ENCODE assay signal across 8 cellular contexts in the genomic region with DNA sequence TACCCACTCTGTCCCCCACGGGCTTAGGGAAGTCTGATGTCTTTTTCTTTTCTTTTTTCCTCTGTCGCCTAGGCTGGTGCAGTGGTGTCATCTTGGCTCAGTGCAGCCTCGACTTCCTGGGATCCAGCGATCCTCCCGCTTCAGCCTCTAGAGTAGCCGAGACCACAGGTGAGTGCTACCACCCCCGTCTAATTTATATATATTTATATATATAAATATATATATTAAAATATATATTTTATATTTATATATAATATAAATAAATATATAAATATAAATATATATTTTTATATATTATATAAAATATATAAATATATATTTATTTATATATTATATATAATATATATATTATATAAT. TPM values are rescaled to one million over a fixed set of nuclear protein-coding genes. Genes with fewer than 3 reads are reported as not detected.
A peak's percentile ranks its signal among the peaks of the same experiment; 100 is the strongest.
DNase-seq lines count a peak whose midpoint lies in the region; ATAC-seq and TF ChIP-seq lines count a peak whose summit lies in the region.

No MANE protein-coding gene starts in this region.

- peaks cover 7% of the 10 kb centered on the region for H3K36me3 ChIP-seq in CD4-positive, CD25-positive, alpha-beta regulatory T cell (ENCODE audit: control insufficient read depth, insufficient read depth, low read length)
- no peaks in the 10 kb centered on the region for H3K36me3 ChIP-seq in MM.1S (replicated peaks; ENCODE audit: insufficient read depth, low read length)
- no peaks in the 10 kb centered on the region for H3K36me3 ChIP-seq in effector memory CD4-positive, alpha-beta T cell (ENCODE audit: control insufficient read depth, insufficient read depth, low read length)
- H3K36me3 ChIP-seq in neural progenitor cell: no peaks in the 10 kb centered on the region

- H2AFZ ChIP-seq in MM.1S (ENCODE audit: low read length): peak overlapping the region; percentile 76; the same call in 1 of the 2 replicates
- peak overlapping the region; percentile 68 for H2AFZ ChIP-seq in neural progenitor cell (replicated peaks)

- peak overlapping the region; percentile 78 for H3K4me2 ChIP-seq in MM.1S (ENCODE audit: low read depth, low read length)
- H3K4me2 ChIP-seq in neural progenitor cell: peak overlapping the region; percentile 74

- no peaks in the 10 kb centered on the region for H4K20me1 ChIP-seq in MM.1S (ENCODE audit: insufficient read depth, low read length)
- H4K20me1 ChIP-seq in neural progenitor cell (ENCODE audit: low read depth): peaks cover 73% of the 10 kb centered on the region

- intact Hi-C loops in left colon (cut with DNase I, micrococcal nuclease): loop anchor here in 1 of 2 donors (10.0 kb wide), 1 partner anchor 49 kb away; no protein-coding TSS in a partner anchor

- H3K4me1 ChIP-seq in CD4-positive, CD25-positive, alpha-beta regulatory T cell (ENCODE audit: control insufficient read depth, insufficient read depth, low read length, poor library complexity, severe bottlenecking): peaks cover 30% of the 10 kb centered on the region
- no peaks in the 10 kb centered on the region for H3K4me1 ChIP-seq in MM.1S (ENCODE audit: low read length)
- peaks cover 10% of the 10 kb centered on the region for H3K4me1 ChIP-seq in effector memory CD4-positive, alpha-beta T cell (ENCODE audit: control insufficient read depth, insufficient read depth, low read length, poor library complexity, severe bottlenecking)
- H3K4me1 ChIP-seq in neural progenitor cell: peaks cover 20% of the 10 kb centered on the region

- ATAC-seq in CD4-positive, CD25-positive, alpha-beta regulatory T cell (ENCODE audit: low read depth in 2 of 2): no peak
- ATAC-seq in HG03175 (IDR thresholded peaks at IDR 0.05; ENCODE audit: unreplicated experiment) (no peak), left colon (no peak)

- peaks cover 17% of the 10 kb centered on the region for H3K27me3 Mint-ChIP-seq in CD4-positive, CD25-positive, alpha-beta regulatory T cell
- H3K27me3 Mint-ChIP-seq in neural progenitor cell (ENCODE audit: insufficient read depth, low read depth): peaks cover 69% of the 10 kb centered on the region

- H3K36me3 Mint-ChIP-seq in CD4-positive, CD25-positive, alpha-beta regulatory T cell: peaks cover 12% of the 10 kb centered on the region
- H3K36me3 Mint-ChIP-seq in neural progenitor cell: peaks cover 1% of the 10 kb centered on the region

- DNase-seq in CD4-positive, CD25-positive, alpha-beta regulatory T cell: no peak
- no peak for DNase-seq in MM.1S
- no peak for DNase-seq in effector memory CD4-positive, alpha-beta T cell
- no peak for DNase-seq in neural progenitor cell (ENCODE audit: low spot score)
- DNase-seq in left colon: no peak
- no peak for DNase-seq in activated CD8-positive, alpha-beta memory T cell treated with anti-CD3 and anti-CD28 coated beads, Interleukin-2, amount 50 U/mL, for 4 hours
- DNase-seq in dedifferentiated amniotic fluid mesenchymal stem cell (ENCODE audit: extremely low spot score): no peak

- H3K4me1 Mint-ChIP-seq in CD4-positive, CD25-positive, alpha-beta regulatory T cell: peaks cover 4 to 46% (median 34%) of the 10 kb centered on the region in 4 donors
- peaks cover 40% of the 10 kb centered on the region for H3K4me1 Mint-ChIP-seq in neural progenitor cell

- peak overlapping the region; percentile 99 to 100 (median 99) for H3K27ac Mint-ChIP-seq in CD4-positive, CD25-positive, alpha-beta regulatory T cell
- no peak overlapping the region for H3K27ac Mint-ChIP-seq in neural progenitor cell

- no peaks in the 10 kb centered on the region for H3K27me3 ChIP-seq in CD4-positive, CD25-positive, alpha-beta regulatory T cell (ENCODE audit: control insufficient read depth, insufficient read depth, low read length)
- H3K27me3 ChIP-seq in MM.1S (replicated peaks; ENCODE audit: insufficient read depth, low read length): no peaks in the 10 kb centered on the region
- no peaks in the 10 kb centered on the region for H3K27me3 ChIP-seq in effector memory CD4-positive, alpha-beta T cell (replicated peaks; ENCODE audit: control insufficient read depth, insufficient read depth, low read length, poor library complexity, severe bottlenecking)
- H3K27me3 ChIP-seq in neural progenitor cell: peaks cover 97% of the 10 kb centered on the region

- peak overlapping the region; percentile 100 for H3K4me3 ChIP-seq in CD4-positive, CD25-positive, alpha-beta regulatory T cell (ENCODE audit: low read depth, low read length)
- H3K4me3 ChIP-seq in MM.1S (ENCODE audit: low read length) (peak overlapping the region; percentile 69), neural progenitor cell (peak overlapping the region; percentile 47)
- peak overlapping the region; percentile 71 for H3K4me3 ChIP-seq in effector memory CD4-positive, alpha-beta T cell (ENCODE audit: insufficient read depth, low read depth, low read length, poor library complexity, severe bottlenecking)

- peaks cover 48% of the 10 kb centered on the region for H3F3A ChIP-seq in MM.1S (ENCODE audit: insufficient read depth, low read length)
- peaks cover 63% of the 10 kb centered on the region for H3F3A ChIP-seq in neural progenitor cell (ENCODE audit: low read depth)

- H3K79me2 ChIP-seq in MM.1S (ENCODE audit: low read length) (no peaks in the 10 kb centered on the region), neural progenitor cell (ENCODE audit: low read depth) (no peaks in the 10 kb centered on the region)

- peaks cover 0 to 2% (median 0%) of the 10 kb centered on the region in 7 donors for H3K9me3 Mint-ChIP-seq in CD4-positive, CD25-positive, alpha-beta regulatory T cell
- no peaks in the 10 kb centered on the region for H3K9me3 Mint-ChIP-seq in neural progenitor cell

- no peaks in the 10 kb centered on the region for H3K9me2 ChIP-seq in MM.1S (replicated peaks; ENCODE audit: insufficient read depth, low read length)

- H3K4me3 Mint-ChIP-seq in CD4-positive, CD25-positive, alpha-beta regulatory T cell: peak overlapping the region; percentile 97 to 100 (median 100)
- H3K4me3 Mint-ChIP-seq in neural progenitor cell: peak overlapping the region; percentile 86

- no peaks in the 10 kb centered on the region for H3K9me3 ChIP-seq in CD4-positive, CD25-positive, alpha-beta regulatory T cell (ENCODE audit: control insufficient read depth in 2 of 2, low read length in 2 of 2)
- H3K9me3 ChIP-seq in MM.1S (replicated peaks; ENCODE audit: insufficient read depth, low read length): no peaks in the 10 kb centered on the region
- no peaks in the 10 kb centered on the region for H3K9me3 ChIP-seq in effector memory CD4-positive, alpha-beta T cell (ENCODE audit: control insufficient read depth, low read length)
- H3K9me3 ChIP-seq in neural progenitor cell (ENCODE audit: low read depth): no peaks in the 10 kb centered on the region

- H3K27ac ChIP-seq in CD4-positive, CD25-positive, alpha-beta regulatory T cell (ENCODE audit: insufficient read depth, low read length, poor library complexity, severe bottlenecking): peak overlapping the region; percentile 95
- H3K27ac ChIP-seq in MM.1S (ENCODE audit: low read length) (peak overlapping the region; percentile 96; the same call in 1 of the 2 replicates), neural progenitor cell (no peak overlapping the region)
- H3K27ac ChIP-seq in effector memory CD4-positive, alpha-beta T cell (ENCODE audit: insufficient read depth, low read length, poor library complexity, severe bottlenecking): peak overlapping the region; percentile 97

- TF ChIP-seq CTCF in MM.1S (IDR thresholded peaks at IDR 0.05; ENCODE audit: low read length): no peak
- TF ChIP-seq CTCF in neural progenitor cell (IDR thresholded peaks at IDR 0.05): no peak

- peak overlapping the region; percentile 88 for H3K9ac ChIP-seq in MM.1S (ENCODE audit: low read length)
- H3K9ac ChIP-seq in neural progenitor cell: no peak overlapping the region

RNA-seq across cellular contexts. Expression of gene ANXA2R, which starts 3.3 kb away (rescaled TPM):
- 38.7 TPM for total RNA-seq in CD4-positive, CD25-positive, alpha-beta regulatory T cell
- 10 to 100 TPM; 35.8 to 69.7 (median 55.7) TPM for polyA plus RNA-seq in CD4-positive, CD25-positive, alpha-beta regulatory T cell
- total RNA-seq in neural progenitor cell (ENCODE audit: low replicate concordance): 0.17 and 0.74 TPM in 2 replicates
- total RNA-seq in left colon: 1 to 10 TPM; 1.0 to 1.3 TPM

Comparison
In these comparisons a context has a peak if more than half of its experiments do, and no peak if none do; other contexts are left out.
1. H3K4me3 ChIP-seq: peak in every context shown above with its lines; median percentile 100 in CD4-positive, CD25-positive, alpha-beta regulatory T cell; 71 in effector memory CD4-positive, alpha-beta T cell; 69 in MM.1S; 47 in neural progenitor cell.
2. RNA of gene ANXA2R, which starts 3.3 kb away (total RNA-seq): 38.7 TPM in CD4-positive, CD25-positive, alpha-beta regulatory T cell (single experiment); 1.0 to 1.3 TPM in left colon and 0.17 to 0.74 TPM in neural progenitor cell; every median in the first group is over 10 times any median in the second.